12 cellular contexts compared by ENCODE assay signal in genomic region chr21:45508607-45509565, GRCh38. TPM values are rescaled to one million over a fixed set of nuclear protein-coding genes. Genes with fewer than 3 reads are reported as not detected.
A peak's percentile ranks its signal among the peaks of the same experiment; 100 is the strongest.
DNase-seq lines count a peak whose midpoint lies in the region; ATAC-seq and TF ChIP-seq lines count a peak whose summit lies in the region.
"Had no signal": no experiment of that assay in that cellular context is flagged by ENCODE, and none has a peak within 500 bp of the region (broad histone marks: within the 10 kb centered on the region; RNA-seq: fewer than 3 reads in every experiment).

No MANE protein-coding gene starts in this region.

- ATAC-seq in GM18505 (IDR thresholded peaks at IDR 0.05; ENCODE audit: unreplicated experiment) (no peak), GM18519 (IDR thresholded peaks at IDR 0.05; ENCODE audit: low FRiP score, unreplicated experiment) (no peak)

- peaks cover 5% of the 10 kb centered on the region for H3K4me1 Mint-ChIP-seq in neural progenitor cell

- no peak overlapping the region for H3K4me3 Mint-ChIP-seq in neural progenitor cell
- H3K4me3 Mint-ChIP-seq: CD4-positive, CD25-positive, alpha-beta regulatory T cell had no signal

- peak; percentile 25 for DNase-seq in ELR (ENCODE audit: low read depth)
- DNase-seq in M059J (ENCODE audit: low read depth): peak; percentile 28
- DNase-seq in fibroblast of mammary gland (ENCODE audit: low read depth): peak; percentile 15
- peak; percentile 20 for DNase-seq in neural progenitor cell (ENCODE audit: low spot score)
- no peak for DNase-seq in GM13977 (ENCODE audit: low spot score)
- DNase-seq: CD4-positive, CD25-positive, alpha-beta regulatory T cell; Karpas-422; NCI-H2171 treated with DMSO at 0.1 percent for 48 hours had no signal

- H3K36me3 Mint-ChIP-seq in neural progenitor cell: peaks cover 8% of the 10 kb centered on the region
- H3K36me3 Mint-ChIP-seq: CD4-positive, CD25-positive, alpha-beta regulatory T cell had no signal

- H3K4me3 ChIP-seq in fibroblast of mammary gland (ENCODE audit: control insufficient read depth, low read depth, low read length) (no peak overlapping the region), neural progenitor cell (no peak overlapping the region)
- H3K4me3 ChIP-seq: adrenal gland, coronary artery had no signal

- peaks cover 3% of the 10 kb centered on the region for H3K4me1 ChIP-seq in neural progenitor cell
- H3K4me1 ChIP-seq: adrenal gland had no signal

- no peaks in the 10 kb centered on the region for H3K27me3 ChIP-seq in neural progenitor cell
- H3K27me3 ChIP-seq: adrenal gland had no signal

- peaks cover 5% of the 10 kb centered on the region for H3K27me3 Mint-ChIP-seq in neural progenitor cell (ENCODE audit: insufficient read depth, low read depth)
- H3K27me3 Mint-ChIP-seq: CD4-positive, CD25-positive, alpha-beta regulatory T cell had no signal

- H3K36me3 ChIP-seq in neural progenitor cell: no peaks in the 10 kb centered on the region

- peaks cover 22% of the 10 kb centered on the region for H4K20me1 ChIP-seq in neural progenitor cell (ENCODE audit: low read depth)

- peak overlapping the region; percentile 14 for H3K27ac ChIP-seq in neural progenitor cell
- H3K27ac ChIP-seq: adrenal gland had no signal

- H3K9me3 Mint-ChIP-seq in neural progenitor cell: no peaks in the 10 kb centered on the region
- H3K9me3 Mint-ChIP-seq: CD4-positive, CD25-positive, alpha-beta regulatory T cell had no signal

- no peaks in the 10 kb centered on the region for H3K9me3 ChIP-seq in neural progenitor cell (ENCODE audit: low read depth)
- H3K9me3 ChIP-seq: adrenal gland had no signal

- no peaks in the 10 kb centered on the region for H3K79me2 ChIP-seq in neural progenitor cell (ENCODE audit: low read depth)

- peaks cover 5% of the 10 kb centered on the region for H3F3A ChIP-seq in neural progenitor cell (ENCODE audit: low read depth)

- H3K27ac Mint-ChIP-seq in neural progenitor cell: peak overlapping the region; percentile 86
- H3K27ac Mint-ChIP-seq: CD4-positive, CD25-positive, alpha-beta regulatory T cell had no signal

- no peak for TF ChIP-seq POLR2A in GM18505 (IDR thresholded peaks at IDR 0.05; ENCODE audit: borderline replicate concordance, extremely low read depth, insufficient read depth, insufficient read length)

- TF ChIP-seq CTCF in fibroblast of mammary gland (conservative IDR thresholded peaks at IDR 0.05; ENCODE audit: control insufficient read depth, insufficient read depth, low read depth, low read length) (no peak), neural progenitor cell (IDR thresholded peaks at IDR 0.05) (no peak), GM13977 (IDR thresholded peaks at IDR 0.05; ENCODE audit: extremely low read depth, insufficient read depth, missing control alignments) (no peak)

- no peak overlapping the region for H3K4me2 ChIP-seq in neural progenitor cell

- H2AFZ ChIP-seq in neural progenitor cell (replicated peaks): no peak overlapping the region

- no peak overlapping the region for H3K9ac ChIP-seq in neural progenitor cell

- in situ Hi-C loops in GM13977 (cut with MboI; ENCODE audit: low pct_unique_long_range_greater_than_20kb, low sequenced_read_pairs, unreplicated experiment): no loop called here

RNA-seq across cellular contexts. Expression of gene SLC19A1, which starts 33.4 kb away (rescaled TPM):
- 10.1 and 16.7 TPM in 2 replicates for total RNA-seq in M059J (2014; rRNA removed; shearing (Covaris generic))
- total RNA-seq in neural progenitor cell (ENCODE audit: low replicate concordance): 7.7 and 17.3 TPM in 2 replicates
